Comparison of ENCODE assay signal across 8 cellular contexts in the genomic region with DNA sequence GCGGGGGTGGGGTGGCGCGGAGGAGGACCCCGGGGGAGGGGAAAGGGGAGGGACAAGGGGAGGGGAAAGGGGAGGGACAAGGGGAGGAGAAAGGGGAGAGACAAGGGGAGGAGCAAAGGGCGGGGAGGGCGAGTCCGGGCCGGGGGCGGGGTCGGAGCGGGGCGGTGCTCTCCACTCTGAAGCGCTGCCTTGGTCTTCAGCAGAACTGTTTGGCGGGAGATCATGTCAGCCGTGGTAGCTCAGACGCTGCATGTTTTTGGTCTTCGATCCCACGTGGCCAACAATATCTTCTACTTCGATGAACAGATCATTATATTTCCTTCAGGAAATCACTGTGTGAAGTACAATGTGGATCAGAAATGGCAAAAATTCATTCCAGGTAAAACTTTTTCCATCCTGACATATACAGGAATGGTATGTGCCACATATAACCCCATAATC. TPM values are rescaled to one million over a fixed set of nuclear protein-coding genes. Genes with fewer than 3 reads are reported as not detected.
DNase-seq lines count a peak whose midpoint lies in the region; ATAC-seq and TF ChIP-seq lines count a peak whose summit lies in the region.

No MANE protein-coding gene starts in this region.

- intact Hi-C loops in MCF 10A (cut with micrococcal nuclease): no loop called here

- DNase-seq in GM10266 (ENCODE audit: extremely low spot score) (peak; percentile 89), NCI-H1694 treated with DMSO at 0.1 percent for 48 hours (lab: John Stamatoyannopoulos, UW) (peak; percentile 78), MCF 10A (ENCODE audit: unreplicated experiment) (peak; percentile 86)
- DNase-seq in T-helper 2 cell treated with Interferon-gamma antibody and Interleukin-4, amounts not matched to agents 5 μg/mL and 100 μg/mL, for 36 hours (ENCODE audit: low spot score): peak; percentile 67

- no peak overlapping the region for H3K9ac ChIP-seq in iPS-20b (ENCODE audit: low read depth, low read length)
- H3K9ac ChIP-seq in skeletal muscle tissue (ENCODE audit: low read depth in 1 of 3, low read length in 3 of 3): peak overlapping the region in 1 of 3 donors; percentile 88

- H3K4me1 Mint-ChIP-seq in T-helper 2 cell treated with Interferon-gamma antibody and Interleukin-4, amounts not matched to agents 5 μg/mL and 100 μg/mL, for 36 hours (ENCODE audit: low read depth): peaks cover 11% of the 10 kb centered on the region
- no peaks in the 10 kb centered on the region for H3K4me1 Mint-ChIP-seq in MCF 10A (ENCODE audit: insufficient read depth, unreplicated experiment)

- BruUV-seq in MCF 10A (replicated peaks; lab: Mats Ljungman, UMichigan): no TSS peak

- H3K4me3 Mint-ChIP-seq in T-helper 2 cell treated with Interferon-gamma antibody and Interleukin-4, amounts not matched to agents 5 μg/mL and 100 μg/mL, for 36 hours: peak overlapping the region; percentile 97
- peak overlapping the region; percentile 94 for H3K4me3 Mint-ChIP-seq in MCF 10A (ENCODE audit: unreplicated experiment)

- TF ChIP-seq CTCF in GM10266 (IDR thresholded peaks at IDR 0.05; ENCODE audit: control insufficient read depth, insufficient read depth, low read depth, missing control alignments) (no peak), MCF 10A (IDR thresholded peaks at IDR 0.05; ENCODE audit: unreplicated experiment) (no peak)

- peaks cover 13% of the 10 kb centered on the region for H3K27me3 ChIP-seq in iPS-20b (ENCODE audit: insufficient read depth, low read length)
- H3K27me3 ChIP-seq in skeletal muscle tissue (ENCODE audit: control insufficient read depth in 3 of 3, insufficient read depth in 3 of 3, low read length in 3 of 3): peaks cover 2 to 9% (median 7%) of the 10 kb centered on the region in 3 donors

- POLR2A ChIA-PET in MCF 10A (lab: Yijun Ruan, JAX): interaction anchor here (0.6 to 2.8 kb wide), 15 partner anchors 10 to 479 kb away, joined by 3 to 20 read pairs (median 4); no protein-coding TSS in a partner anchor

- H3K4me3 ChIP-seq in iPS-20b (ENCODE audit: low read length) (peak overlapping the region; percentile 96), skeletal muscle tissue (ENCODE audit: low read length in 3 of 3) (peak overlapping the region; percentile 98 to 99 (median 99))

- H3K9me3 ChIP-seq in iPS-20b (ENCODE audit: insufficient read depth, low read depth, low read length): no peaks in the 10 kb centered on the region
- no peaks in the 10 kb centered on the region for H3K9me3 ChIP-seq in skeletal muscle tissue (ENCODE audit: control insufficient read depth in 3 of 3, low read length in 3 of 3)

- H3K9me3 Mint-ChIP-seq in T-helper 2 cell treated with Interferon-gamma antibody and Interleukin-4, amounts not matched to agents 5 μg/mL and 100 μg/mL, for 36 hours: peaks cover 3% of the 10 kb centered on the region
- no peaks in the 10 kb centered on the region for H3K9me3 Mint-ChIP-seq in MCF 10A (ENCODE audit: unreplicated experiment)

- H3K27ac Mint-ChIP-seq in T-helper 2 cell treated with Interferon-gamma antibody and Interleukin-4, amounts not matched to agents 5 μg/mL and 100 μg/mL, for 36 hours: no peak overlapping the region
- peak overlapping the region; percentile 96 for H3K27ac Mint-ChIP-seq in MCF 10A (ENCODE audit: low read depth, unreplicated experiment)

- CTCF ChIA-PET in MCF 10A (lab: Yijun Ruan, JAX): interaction anchor here (0.6 to 1.6 kb wide), 3 partner anchors 33 to 55 kb away, joined by 3 to 5 read pairs (median 4); no protein-coding TSS in a partner anchor

- H3K27me3 Mint-ChIP-seq in T-helper 2 cell treated with Interferon-gamma antibody and Interleukin-4, amounts not matched to agents 5 μg/mL and 100 μg/mL, for 36 hours (ENCODE audit: low read depth): peaks cover 24% of the 10 kb centered on the region
- no peaks in the 10 kb centered on the region for H3K27me3 Mint-ChIP-seq in MCF 10A (ENCODE audit: insufficient read depth, unreplicated experiment)

- ATAC-seq in HG02852 (IDR thresholded peaks at IDR 0.05; ENCODE audit: unreplicated experiment) (peak; percentile 41), GM18517 (IDR thresholded peaks at IDR 0.05; ENCODE audit: unreplicated experiment) (no peak)

- H3K27ac ChIP-seq in iPS-20b (ENCODE audit: low read length) (no peak overlapping the region), skeletal muscle tissue (ENCODE audit: low read depth, low read length) (no peak overlapping the region)

- H3K36me3 Mint-ChIP-seq in T-helper 2 cell treated with Interferon-gamma antibody and Interleukin-4, amounts not matched to agents 5 μg/mL and 100 μg/mL, for 36 hours (ENCODE audit: low read depth): peaks cover 20% of the 10 kb centered on the region
- H3K36me3 Mint-ChIP-seq in MCF 10A (ENCODE audit: insufficient read depth, unreplicated experiment): peaks cover 30% of the 10 kb centered on the region

- H3K36me3 ChIP-seq in iPS-20b (ENCODE audit: insufficient read depth, low read depth, low read length) (peaks cover 31% of the 10 kb centered on the region), skeletal muscle tissue (ENCODE audit: control insufficient read depth in 3 of 3, insufficient read depth in 3 of 3, low read length in 3 of 3) (peaks cover 20 to 28% (median 25%) of the 10 kb centered on the region in 3 donors)

- H3K4me1 ChIP-seq in iPS-20b (ENCODE audit: insufficient read depth, low read length): peaks cover 9% of the 10 kb centered on the region
- peaks cover 11 to 13% (median 13%) of the 10 kb centered on the region in 3 donors for H3K4me1 ChIP-seq in skeletal muscle tissue (ENCODE audit: control insufficient read depth in 3 of 3, insufficient read depth in 3 of 3, low read length in 3 of 3)

RNA-seq across cellular contexts. Expression of gene CFAP57, which starts 0.4 kb away (rescaled TPM):
- 0.17 and 0.44 TPM in 2 replicates for total RNA-seq in MCF 10A (2022)
- 0.52 TPM for total RNA-seq in skeletal muscle tissue

RNA-seq across cellular contexts. Expression of gene EBNA1BP2, which starts 0.5 kb away (rescaled TPM):
- total RNA-seq in MCF 10A (2022) (159 and 171 TPM in 2 replicates), skeletal muscle tissue (19.3 TPM)
